Comparison of ENCODE assay signal across 23 cellular contexts in the genomic region with DNA sequence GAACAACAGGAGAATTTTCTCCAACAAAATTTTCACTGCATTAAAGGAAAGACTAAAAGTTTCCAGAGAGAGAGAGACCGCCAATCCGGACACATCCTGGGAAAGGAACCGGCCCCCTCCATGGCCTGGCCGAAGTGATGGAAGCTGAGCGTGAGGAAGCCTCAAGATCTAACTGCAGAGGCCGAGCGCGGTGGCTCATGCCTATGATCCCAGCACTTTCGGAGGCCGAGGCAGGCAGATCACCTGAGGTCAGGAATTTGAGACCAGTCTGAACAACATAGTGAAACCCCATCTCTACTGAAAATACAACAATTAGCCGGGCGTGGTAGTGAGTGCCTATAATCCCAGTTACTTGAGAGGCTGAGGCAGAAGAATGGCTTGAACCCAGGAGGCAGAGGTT. TPM values are rescaled to one million over a fixed set of nuclear protein-coding genes. Genes with fewer than 3 reads are reported as not detected.
DNase-seq lines count a peak whose midpoint lies in the region; ATAC-seq, FAIRE-seq and TF ChIP-seq lines count a peak whose summit lies in the region.
"Had no signal": no experiment of that assay in that cellular context is flagged by ENCODE, and none has a peak within 500 bp of the region (broad histone marks: within the 10 kb centered on the region; RNA-seq: fewer than 3 reads in every experiment).

No MANE protein-coding gene starts in this region.

- TF ChIP-seq EP300 in HepG2 (IDR thresholded peaks at IDR 0.05; ENCODE audit: low read depth in 2 of 2, low read length in 2 of 2) (no peak), HepG2 (CRISPR knock-in tag; IDR thresholded peaks at IDR 0.05; ENCODE audit: borderline replicate concordance) (no peak)

- 81% methylated on average over 6 of the region's 12 CpGs for WGBS in right lobe of liver (ENCODE audit: insufficient coverage, low coverage, low lambda C conversion rate, missing lambda C conversion rate)
- 44% methylated on average over 12 of the region's 12 CpGs for WGBS in HepG2 (ENCODE audit: low lambda C conversion rate)

- CTCF ChIA-PET in HepG2 (lab: Yijun Ruan, JAX; ENCODE audit: low intra/inter-chr PET ratio, low total read pairs), result no interaction called here

- no peak for FAIRE-seq in HepG2 (lab: Jason Lieb, UNC)
- FAIRE-seq: GM19239, K562 had no signal

- TF ChIP-seq POLR2A in right lobe of liver (IDR thresholded peaks at IDR 0.05) (no peak), HepG2 (IDR thresholded peaks at IDR 0.05; ENCODE audit: insufficient read depth in 1 of 2, low read depth in 2 of 2, low read length in 2 of 2) (no peak)

- ATAC-seq in right lobe of liver (no peak), HepG2 (no peak), HG03469 (IDR thresholded peaks at IDR 0.05; ENCODE audit: unreplicated experiment) (no peak), HG03378 (IDR thresholded peaks at IDR 0.05; ENCODE audit: unreplicated experiment) (no peak)
- ATAC-seq: K562 had no signal

- intact Hi-C loops in right lobe of liver (cut with DNase I) (no loop called here), HepG2 (cut with micrococcal nuclease; ENCODE audit: unreplicated experiment) (no loop called here), posterior vena cava (cut with DNase I) (no loop called here)

- H3K9me3 ChIP-seq in right lobe of liver (no peaks in the 10 kb centered on the region), HepG2 (ENCODE audit: low read length) (no peaks in the 10 kb centered on the region)
- H3K9me3 ChIP-seq: BLaER1 had no signal

- POLR2A ChIA-PET in HepG2 (lab: Yijun Ruan, JAX), result interaction anchor here (1.1 kb wide), 1 partner anchor 15 kb away, joined by 3 read pairs; no protein-coding TSS in a partner anchor

- TF ChIP-seq RAD21 in HepG2 (CRISPR knock-in tag; IDR thresholded peaks at IDR 0.05), result no peak

- no peak overlapping the region for H2AFZ ChIP-seq in HepG2 (ENCODE audit: low read length)

- H3K9ac ChIP-seq in HepG2 (ENCODE audit: insufficient read depth, low read depth, low read length), result no peak overlapping the region
- H3K9ac ChIP-seq: BLaER1 had no signal

- no TSS peak for BruUV-seq in HepG2 (replicated peaks; lab: Mats Ljungman, UMichigan)

- H3K4me1 ChIP-seq in right lobe of liver (no peaks in the 10 kb centered on the region), HepG2 (ENCODE audit: insufficient read depth, low read length) (peaks cover 25% of the 10 kb centered on the region)

- H3K27me3 ChIP-seq in right lobe of liver (no peaks in the 10 kb centered on the region), HepG2 (ENCODE audit: control insufficient read depth in 1 of 2, insufficient read depth in 2 of 2, low read length in 2 of 2) (peaks cover 18 to 46% of the 10 kb centered on the region in 2 experiments)

- DNase-seq in right lobe of liver (peak in 2 of 3 donors; percentile 9 to 14), HepG2 (ENCODE audit: low spot score) (no peak), left kidney (ENCODE audit: low read depth, low spot score) (peak; percentile 47), posterior vena cava (ENCODE audit: low spot score) (peak; percentile 61), NCI-H226 (no peak)
- DNase-seq: CD4-positive, alpha-beta memory T cell; DMS153; GDM1; HCEC 1CT; NCI-H1092 treated with DMSO at 0.1 percent for 48 hours; NCI-H146; NCI-H2029 treated with DMSO at 0.1 percent for 48 hours; NCI-H510A; NCI-H748 treated with DMSO at 0.1 percent for 48 hours; SIG-M5 had no signal

- H3K27ac ChIP-seq in right lobe of liver (no peak overlapping the region), HepG2 (ENCODE audit: extremely low read length, insufficient read depth, low read length) (no peak overlapping the region)
- H3K27ac ChIP-seq: BLaER1 had no signal

- no peak for TF ChIP-seq CTCF in right lobe of liver (IDR thresholded peaks at IDR 0.05)
- no peak for TF ChIP-seq CTCF in HepG2 (CRISPR knock-in tag; IDR thresholded peaks at IDR 0.05)

- H3K4me3 ChIP-seq in right lobe of liver (no peak overlapping the region), HepG2 (replicated peaks in 1 of 3; ENCODE audit: insufficient read depth in 1 of 3, low read depth in 2 of 3, low read length in 3 of 3) (no peak overlapping the region)
- H3K4me3 ChIP-seq: BLaER1, GM23338, K562 had no signal

- in situ Hi-C loops in HepG2 (cut with HindIII; ENCODE audit: extremely low pct_ligation_motif_present, low pct_unique_long_range_greater_than_20kb), result no loop called here

- H4K20me1 ChIP-seq in HepG2 (ENCODE audit: insufficient read depth, low read length), result no peaks in the 10 kb centered on the region

- H3K36me3 ChIP-seq in right lobe of liver, result no peaks in the 10 kb centered on the region
- H3K36me3 ChIP-seq in HepG2 (replicated peaks in 1 of 2; ENCODE audit: control insufficient read depth in 1 of 2, insufficient read depth in 2 of 2, low read length in 2 of 2), result no peaks in the 10 kb centered on the region
- H3K36me3 ChIP-seq: BLaER1 had no signal

- H3K79me2 ChIP-seq in HepG2 (ENCODE audit: insufficient read depth, low read length), result no peaks in the 10 kb centered on the region

- no peak overlapping the region for H3K4me2 ChIP-seq in HepG2 (ENCODE audit: low read depth, low read length)
- H3K4me2 ChIP-seq: BLaER1, GM23338 had no signal

RNA-seq across cellular contexts. Expression of a gene that starts 3.9 kb away (rescaled TPM):
- not detected for total RNA-seq in right lobe of liver
- not detected in 2 replicates for total RNA-seq in HepG2 (2016; rRNA removed; fragmentation: Illumina TruSeq; extraction: Trizol)
- not detected in 2 replicates for total RNA-seq in HepG2 (2016; cell fraction: cytosol; rRNA removed; fragmentation: Illumina TruSeq; extraction: Trizol; ENCODE audit: low read depth)
- not detected in 2 replicates for total RNA-seq in HepG2 (2016; cell fraction: insoluble cytoplasmic fraction; rRNA removed; fragmentation: Illumina TruSeq; extraction: Trizol)
- total RNA-seq in HepG2 (2016; cell fraction: membrane; rRNA removed; fragmentation: Illumina TruSeq; extraction: Trizol), result not detected in 2 replicates
- not detected in 2 replicates for total RNA-seq in HepG2 (2016; cell fraction: nucleus; rRNA removed; fragmentation: Illumina TruSeq; extraction: Trizol)
- 0.13 and 0.39 TPM in 2 replicates for polyA plus RNA-seq in HepG2 (2011; rRNA removed)
- polyA plus RNA-seq in HepG2 (2011; cell fraction: cytosol; rRNA removed), result 0.13 TPM in 1 of 2 replicates, not detected in the other
- 0.53 TPM in 1 of 2 replicates, not detected in the other for polyA plus RNA-seq in HepG2 (2011; cell fraction: nucleus; rRNA removed)
- 0.78 and 0.89 TPM in 2 replicates for polyA plus RNA-seq in HepG2 (2012)
- polyA plus RNA-seq in HepG2 (2016; cell fraction: cytosol; fragmentation: Illumina TruSeq; extraction: Trizol; ENCODE audit: low read depth), result 0.40 TPM in 1 of 2 replicates, not detected in the other
- polyA plus RNA-seq in HepG2 (2016; cell fraction: insoluble cytoplasmic fraction; fragmentation: Illumina TruSeq; extraction: Trizol; ENCODE audit: low read depth), result not detected in 2 replicates
- polyA plus RNA-seq in HepG2 (2016; cell fraction: membrane; fragmentation: Illumina TruSeq; extraction: Trizol; ENCODE audit: low read depth), result 0.37 TPM in 1 of 2 replicates, not detected in the other
- polyA plus RNA-seq in HepG2 (2016; cell fraction: nucleus; fragmentation: Illumina TruSeq; extraction: Trizol; ENCODE audit: insufficient read depth, low read depth), result not detected in 2 replicates
- not detected in 2 replicates for polyA minus RNA-seq in HepG2 (2011; rRNA and poly(A)+ RNA removed; ENCODE audit: low replicate concordance)
- not detected in 2 replicates for polyA minus RNA-seq in HepG2 (2011; cell fraction: cytosol; rRNA and poly(A)+ RNA removed)
- polyA minus RNA-seq in HepG2 (2011; cell fraction: nucleus; rRNA and poly(A)+ RNA removed), result not detected in 2 replicates
- 1 to 10 TPM in 1 of 2 donors, under 1 TPM in 1; 0.79 to 9.1 TPM for total RNA-seq in posterior vena cava
- total RNA-seq: A673; CD4-positive, alpha-beta memory T cell; Daoy; GM23338 had no signal
- polyA plus RNA-seq: CD4-positive, alpha-beta memory T cell; GM23338; K562 had no signal

RNA-seq across cellular contexts. Expression of a gene that starts 15.7 kb away (rescaled TPM):
- total RNA-seq in right lobe of liver (not detected), HepG2 (2016; rRNA removed; fragmentation: Illumina TruSeq; extraction: Trizol) (not detected in 2 replicates), posterior vena cava (1 to 10 TPM in 1 of 2 donors, not detected in 1; 4.0 TPM)
- not detected in 2 replicates for total RNA-seq in HepG2 (2016; cell fraction: cytosol; rRNA removed; fragmentation: Illumina TruSeq; extraction: Trizol; ENCODE audit: low read depth)
- total RNA-seq in HepG2 (2016; cell fraction: insoluble cytoplasmic fraction; rRNA removed; fragmentation: Illumina TruSeq; extraction: Trizol), result not detected in 2 replicates
- not detected in 2 replicates for total RNA-seq in HepG2 (2016; cell fraction: membrane; rRNA removed; fragmentation: Illumina TruSeq; extraction: Trizol)
- total RNA-seq in HepG2 (2016; cell fraction: nucleus; rRNA removed; fragmentation: Illumina TruSeq; extraction: Trizol), result not detected in 2 replicates
- 0.55 TPM in 1 of 2 replicates, not detected in the other for polyA plus RNA-seq in HepG2 (2011; rRNA removed)
- 0.13 and 0.14 TPM in 2 replicates for polyA plus RNA-seq in HepG2 (2011; cell fraction: cytosol; rRNA removed)
- polyA plus RNA-seq in HepG2 (2011; cell fraction: nucleus; rRNA removed), result 0.47 TPM in 1 of 2 replicates, not detected in the other
- polyA plus RNA-seq in HepG2 (2012), result not detected in 2 replicates
- polyA plus RNA-seq in HepG2 (2016; cell fraction: cytosol; fragmentation: Illumina TruSeq; extraction: Trizol; ENCODE audit: low read depth), result not detected in 2 replicates
- polyA plus RNA-seq in HepG2 (2016; cell fraction: insoluble cytoplasmic fraction; fragmentation: Illumina TruSeq; extraction: Trizol; ENCODE audit: low read depth), result not detected in 2 replicates
- polyA plus RNA-seq in HepG2 (2016; cell fraction: membrane; fragmentation: Illumina TruSeq; extraction: Trizol; ENCODE audit: low read depth), result not detected in 2 replicates
- not detected in 2 replicates for polyA plus RNA-seq in HepG2 (2016; cell fraction: nucleus; fragmentation: Illumina TruSeq; extraction: Trizol; ENCODE audit: insufficient read depth, low read depth)
- not detected in 2 replicates for polyA minus RNA-seq in HepG2 (2011; rRNA and poly(A)+ RNA removed; ENCODE audit: low replicate concordance)
- polyA minus RNA-seq in HepG2 (2011; cell fraction: cytosol; rRNA and poly(A)+ RNA removed), result not detected in 2 replicates
- not detected in 2 replicates for polyA minus RNA-seq in HepG2 (2011; cell fraction: nucleus; rRNA and poly(A)+ RNA removed)
- total RNA-seq: A673; CD4-positive, alpha-beta memory T cell; Daoy; GM23338 had no signal
- polyA plus RNA-seq: CD4-positive, alpha-beta memory T cell; GM23338; K562 had no signal

RNA-seq across cellular contexts. Expression of a gene that starts 48.3 kb away (rescaled TPM):
- total RNA-seq in right lobe of liver (100 to 1,000 TPM in 1 of 6 experiments, 10 to 100 TPM in 5; 29.2 to 108 (median 51.2) TPM), HepG2 (2016; rRNA removed; fragmentation: Illumina TruSeq; extraction: Trizol) (35.9 and 48.1 TPM in 2 replicates), posterior vena cava (100 to 1,000 TPM in 1 of 2 donors, 10 to 100 TPM in 1; 48.7 to 104 TPM)
- total RNA-seq in HepG2 (2016; cell fraction: cytosol; rRNA removed; fragmentation: Illumina TruSeq; extraction: Trizol; ENCODE audit: low read depth), result 13.1 and 14.5 TPM in 2 replicates
- total RNA-seq in HepG2 (2016; cell fraction: insoluble cytoplasmic fraction; rRNA removed; fragmentation: Illumina TruSeq; extraction: Trizol), result 33.1 and 51.1 TPM in 2 replicates
- total RNA-seq in HepG2 (2016; cell fraction: membrane; rRNA removed; fragmentation: Illumina TruSeq; extraction: Trizol), result 38.7 and 43.1 TPM in 2 replicates
- 38.1 and 45.0 TPM in 2 replicates for total RNA-seq in HepG2 (2016; cell fraction: nucleus; rRNA removed; fragmentation: Illumina TruSeq; extraction: Trizol)
- 51.7 and 57.8 TPM in 2 replicates for polyA plus RNA-seq in HepG2 (2011; rRNA removed)
- 31.6 and 53.3 TPM in 2 replicates for polyA plus RNA-seq in HepG2 (2011; cell fraction: cytosol; rRNA removed)
- polyA plus RNA-seq in HepG2 (2011; cell fraction: nucleus; rRNA removed), result 202 and 242 TPM in 2 replicates
- 39.6 and 65.3 TPM in 2 replicates for polyA plus RNA-seq in HepG2 (2012)
- 13.2 and 13.9 TPM in 2 replicates for polyA plus RNA-seq in HepG2 (2016; cell fraction: cytosol; fragmentation: Illumina TruSeq; extraction: Trizol; ENCODE audit: low read depth)
- 47.9 and 56.1 TPM in 2 replicates for polyA plus RNA-seq in HepG2 (2016; cell fraction: insoluble cytoplasmic fraction; fragmentation: Illumina TruSeq; extraction: Trizol; ENCODE audit: low read depth)
- polyA plus RNA-seq in HepG2 (2016; cell fraction: membrane; fragmentation: Illumina TruSeq; extraction: Trizol; ENCODE audit: low read depth), result 24.5 and 27.8 TPM in 2 replicates
- 68.9 and 74.0 TPM in 2 replicates for polyA plus RNA-seq in HepG2 (2016; cell fraction: nucleus; fragmentation: Illumina TruSeq; extraction: Trizol; ENCODE audit: insufficient read depth, low read depth)
- polyA minus RNA-seq in HepG2 (2011; rRNA and poly(A)+ RNA removed; ENCODE audit: low replicate concordance), result 35.0 and 120 TPM in 2 replicates
- polyA minus RNA-seq in HepG2 (2011; cell fraction: cytosol; rRNA and poly(A)+ RNA removed), result 32.5 and 33.4 TPM in 2 replicates
- polyA minus RNA-seq in HepG2 (2011; cell fraction: nucleus; rRNA and poly(A)+ RNA removed), result 77.6 and 107 TPM in 2 replicates

RNA-seq across cellular contexts. Expression of a gene that starts 54.8 kb away (rescaled TPM):
- 10 to 100 TPM in 3 of 6 experiments, 1 to 10 TPM in 3; 3.7 to 18.6 (median 9.3) TPM for total RNA-seq in right lobe of liver
- 14.0 and 18.8 TPM in 2 replicates for total RNA-seq in HepG2 (2016; rRNA removed; fragmentation: Illumina TruSeq; extraction: Trizol)
- total RNA-seq in HepG2 (2016; cell fraction: cytosol; rRNA removed; fragmentation: Illumina TruSeq; extraction: Trizol; ENCODE audit: low read depth), result 2.3 TPM in 2 replicates
- 13.8 and 20.4 TPM in 2 replicates for total RNA-seq in HepG2 (2016; cell fraction: insoluble cytoplasmic fraction; rRNA removed; fragmentation: Illumina TruSeq; extraction: Trizol)
- 8.4 and 9.4 TPM in 2 replicates for total RNA-seq in HepG2 (2016; cell fraction: membrane; rRNA removed; fragmentation: Illumina TruSeq; extraction: Trizol)
- 13.2 and 13.5 TPM in 2 replicates for total RNA-seq in HepG2 (2016; cell fraction: nucleus; rRNA removed; fragmentation: Illumina TruSeq; extraction: Trizol)
- polyA plus RNA-seq in HepG2 (2011; rRNA removed), result 6.6 and 8.3 TPM in 2 replicates
- polyA plus RNA-seq in HepG2 (2011; cell fraction: cytosol; rRNA removed), result 3.6 and 6.5 TPM in 2 replicates
- polyA plus RNA-seq in HepG2 (2011; cell fraction: nucleus; rRNA removed), result 4.8 TPM in 2 replicates
- polyA plus RNA-seq in HepG2 (2012), result 9.9 and 11.6 TPM in 2 replicates
- 0.85 and 1.1 TPM in 2 replicates for polyA plus RNA-seq in HepG2 (2016; cell fraction: cytosol; fragmentation: Illumina TruSeq; extraction: Trizol; ENCODE audit: low read depth)
- 14.9 and 16.4 TPM in 2 replicates for polyA plus RNA-seq in HepG2 (2016; cell fraction: insoluble cytoplasmic fraction; fragmentation: Illumina TruSeq; extraction: Trizol; ENCODE audit: low read depth)
- polyA plus RNA-seq in HepG2 (2016; cell fraction: membrane; fragmentation: Illumina TruSeq; extraction: Trizol; ENCODE audit: low read depth), result 3.1 and 3.8 TPM in 2 replicates
- 13.5 and 13.6 TPM in 2 replicates for polyA plus RNA-seq in HepG2 (2016; cell fraction: nucleus; fragmentation: Illumina TruSeq; extraction: Trizol; ENCODE audit: insufficient read depth, low read depth)
- 9.0 and 12.5 TPM in 2 replicates for polyA minus RNA-seq in HepG2 (2011; rRNA and poly(A)+ RNA removed; ENCODE audit: low replicate concordance)
- polyA minus RNA-seq in HepG2 (2011; cell fraction: cytosol; rRNA and poly(A)+ RNA removed), result 14.7 and 14.8 TPM in 2 replicates
- polyA minus RNA-seq in HepG2 (2011; cell fraction: nucleus; rRNA and poly(A)+ RNA removed), result 12.1 and 16.3 TPM in 2 replicates
- 10 to 100 TPM in 1 of 2 donors, 1 to 10 TPM in 1; 9.1 to 10.2 TPM for total RNA-seq in posterior vena cava

Comparison
In these comparisons a context has a peak if more than half of its experiments do, and no peak if none do; other contexts are left out.
1. DNase-seq: peak in right lobe of liver (2 of 3), left kidney (single experiment) and posterior vena cava (single experiment); none in HepG2 (single experiment) and NCI-H226 (single experiment).